13 cellular contexts compared by ENCODE assay signal in genomic region chr19:54507038-54507717, GRCh38. TPM values are rescaled to one million over a fixed set of nuclear protein-coding genes. Genes with fewer than 3 reads are reported as not detected.
DNase-seq lines count a peak whose midpoint lies in the region; ATAC-seq, FAIRE-seq and TF ChIP-seq lines count a peak whose summit lies in the region.
"Not testable (repeated sequence)": the region's sequence is repeated elsewhere in the genome, so short reads cannot be mapped to it uniquely, and the experiment has no call there.
"Had no signal": no experiment of that assay in that cellular context is flagged by ENCODE, and none has a peak within 500 bp of the region (broad histone marks: within the 10 kb centered on the region; RNA-seq: fewer than 3 reads in every experiment).

No MANE protein-coding gene starts in this region.

- intact Hi-C loops in CD14-positive monocyte (cut with micrococcal nuclease); GM12878 (cut with micrococcal nuclease; ENCODE audit: unreplicated experiment); mucosa of descending colon (cut with DNase I, micrococcal nuclease): not testable (repeated sequence)

- not testable (repeated sequence) for H3K4me2 ChIP-seq in GM12878 (ENCODE audit: control insufficient read depth, insufficient read depth)

- H3K4me1 Mint-ChIP-seq in CD14-positive monocyte = peaks cover 15% of the 10 kb centered on the region
- not testable (repeated sequence) for H3K4me1 Mint-ChIP-seq in T-helper 17 cell
- peaks cover 39% of the 10 kb centered on the region for H3K4me1 Mint-ChIP-seq in activated CD8-positive, alpha-beta T cell treated with anti-CD3 and anti-CD28 coated beads, Interleukin-2, amount 10 ng/mL, durations not matched to agents 7 days and 5 days (ENCODE audit: low read depth)
- H3K4me1 Mint-ChIP-seq in stimulated activated effector memory CD8-positive, alpha-beta T cell treated with anti-CD3 and anti-CD28 coated beads, Interleukin-12 subunit alpha, Interleukin-12 subunit beta, amount 100 ng/mL, for 72 hours = peaks cover 41% of the 10 kb centered on the region

- H3K36me3 Mint-ChIP-seq in CD14-positive monocyte; T-helper 17 cell (ENCODE audit: low read depth); activated CD8-positive, alpha-beta T cell treated with anti-CD3 and anti-CD28 coated beads, Interleukin-2, amount 10 ng/mL, durations not matched to agents 7 days and 5 days (ENCODE audit: low read depth); stimulated activated effector memory CD8-positive, alpha-beta T cell treated with anti-CD3 and anti-CD28 coated beads, Interleukin-12 subunit alpha, Interleukin-12 subunit beta, amount 100 ng/mL, for 72 hours: not testable (repeated sequence)

- TF ChIP-seq CTCF in CD14-positive monocyte (IDR thresholded peaks at IDR 0.05); GM12878 (IDR thresholded peaks at IDR 0.05 in 2 of 3, conservative IDR thresholded peaks at IDR 0.05 in 1 of 3; ENCODE audit: control insufficient read depth in 2 of 3, extremely low read depth in 1 of 3, insufficient read depth in 1 of 3, low read depth in 3 of 3, low read length in 3 of 3); mucosa of descending colon (IDR thresholded peaks at IDR 0.05): not testable (repeated sequence)

- H3K4me3 Mint-ChIP-seq in CD14-positive monocyte (peak overlapping the region in 1 of 2 donors; percentile 35), T-helper 17 cell (peak overlapping the region; percentile 51)
- H3K4me3 Mint-ChIP-seq in activated CD8-positive, alpha-beta T cell treated with anti-CD3 and anti-CD28 coated beads, Interleukin-2, amount 10 ng/mL, durations not matched to agents 7 days and 5 days = not testable (repeated sequence)
- peak overlapping the region; percentile 43 for H3K4me3 Mint-ChIP-seq in stimulated activated effector memory CD8-positive, alpha-beta T cell treated with anti-CD3 and anti-CD28 coated beads, Interleukin-12 subunit alpha, Interleukin-12 subunit beta, amount 100 ng/mL, for 72 hours

- TF ChIP-seq POLR2A in GM12878 (IDR thresholded peaks at IDR 0.05; ENCODE audit: low read depth, low read length) = not testable (repeated sequence)

- H3K27ac Mint-ChIP-seq in CD14-positive monocyte (peak overlapping the region in 4 of 7 donors; percentile 64 to 78 (median 72)), T-helper 17 cell (peak overlapping the region; percentile 19)
- peak overlapping the region; percentile 9 for H3K27ac Mint-ChIP-seq in activated CD8-positive, alpha-beta T cell treated with anti-CD3 and anti-CD28 coated beads, Interleukin-2, amount 10 ng/mL, durations not matched to agents 7 days and 5 days
- peak overlapping the region; percentile 45 for H3K27ac Mint-ChIP-seq in stimulated activated effector memory CD8-positive, alpha-beta T cell treated with anti-CD3 and anti-CD28 coated beads, Interleukin-12 subunit alpha, Interleukin-12 subunit beta, amount 100 ng/mL, for 72 hours

- not testable (repeated sequence) for H3K9me3 Mint-ChIP-seq in CD14-positive monocyte; activated CD8-positive, alpha-beta T cell treated with anti-CD3 and anti-CD28 coated beads, Interleukin-2, amount 10 ng/mL, durations not matched to agents 7 days and 5 days (ENCODE audit: insufficient read depth); stimulated activated effector memory CD8-positive, alpha-beta T cell treated with anti-CD3 and anti-CD28 coated beads, Interleukin-12 subunit alpha, Interleukin-12 subunit beta, amount 100 ng/mL, for 72 hours

- not testable (repeated sequence) for H3K9ac ChIP-seq in GM12878 (ENCODE audit: control insufficient read depth, insufficient read depth, low read length)

- CTCF ChIA-PET in activated CD8-positive, alpha-beta T cell treated with anti-CD3 and anti-CD28 coated beads, Interleukin-2, amount 10 ng/mL, durations not matched to agents 7 days and 5 days (lab: Charles Lee) = interaction anchor here (1.7 kb wide), 1 partner anchor 26 kb away, joined by 5 read pairs; no protein-coding TSS in a partner anchor
- CTCF ChIA-PET in GM12878 (lab: Yijun Ruan, JAX) = interaction anchor here (0.6 to 2.3 kb wide), 3 partner anchors 10 to 25 kb away, joined by 3 to 11 read pairs (median 4); no protein-coding TSS in a partner anchor

- WGBS in GM12878 (ENCODE audit: insufficient coverage, insufficient replicate concordance, low lambda C conversion rate, missing lambda C conversion rate) = 32% methylated on average over 6 of the region's 15 CpGs

- H3K27ac ChIP-seq in GM12878 (ENCODE audit: control insufficient read depth, insufficient read depth) = not testable (repeated sequence)

- H2AFZ ChIP-seq in GM12878 (ENCODE audit: control insufficient read depth, low read depth, low read length) = not testable (repeated sequence)

- POLR2A ChIA-PET in activated CD8-positive, alpha-beta T cell treated with anti-CD3 and anti-CD28 coated beads, Interleukin-2, amount 10 ng/mL, durations not matched to agents 7 days and 5 days (lab: Charles Lee); GM12878 (lab: Charles Lee): not testable (repeated sequence)

- SMC1A ChIA-PET in GM12878 (lab: Charles Lee; ENCODE audit: uncharacterized antibody, unreplicated experiment) = not testable (repeated sequence)

- BruUV-seq in GM12878 (replicated peaks; lab: Mats Ljungman, UMichigan) = not testable (repeated sequence)

- not testable (repeated sequence) for H3K79me2 ChIP-seq in GM12878 (ENCODE audit: control insufficient read depth, insufficient read depth, low read length)

- not testable (repeated sequence) for H3K36me3 ChIP-seq in GM12878 (ENCODE audit: control insufficient read depth in 2 of 2, insufficient read depth in 2 of 2, low read length in 1 of 2); mucosa of descending colon (ENCODE audit: low read depth)

- not testable (repeated sequence) for H3K9me3 ChIP-seq in T-helper 17 cell (ENCODE audit: control insufficient read depth, low read length, poor library complexity, severe bottlenecking); GM12878 (replicated peaks; ENCODE audit: control insufficient read depth, insufficient read depth, low read length); mucosa of descending colon

- FAIRE-seq in GM18507 (lab: Jason Lieb, UNC) = peak; percentile 69
- FAIRE-seq in GM12878 (lab: Jason Lieb, UNC) = not testable (repeated sequence)

- DNase-seq in CD14-positive monocyte (ENCODE audit: low spot score); GM18507 (ENCODE audit: extremely low spot score, insufficient read length, low read depth); T-helper 17 cell; activated CD8-positive, alpha-beta T cell treated with anti-CD3 and anti-CD28 coated beads, Interleukin-2, amount 10 ng/mL, durations not matched to agents 7 days and 5 days; GM12878 (ENCODE audit: low read depth, low spot score); mucosa of descending colon; stimulated activated effector memory CD8-positive, alpha-beta T cell treated with anti-CD3 and anti-CD28 coated beads, Interleukin-12 subunit alpha, Interleukin-12 subunit beta, amount 100 ng/mL, for 72 hours (ENCODE audit: low spot score in 2 of 2): not testable (repeated sequence)

- H3K4me3 ChIP-seq in GM12878, mucosa of descending colon: not testable (repeated sequence)

- ATAC-seq in T-helper 17 cell (peak; percentile 58), GM12878 (peak; percentile 62), mucosa of descending colon (peak; percentile 14)
- ATAC-seq in activated CD8-positive, alpha-beta T cell treated with anti-CD3 and anti-CD28 coated beads, Interleukin-2, amount 10 ng/mL, durations not matched to agents 7 days and 5 days = not testable (repeated sequence)
- peak; percentile 16 for ATAC-seq in stimulated activated effector memory CD8-positive, alpha-beta T cell treated with anti-CD3 and anti-CD28 coated beads, Interleukin-12 subunit alpha, Interleukin-12 subunit beta, amount 100 ng/mL, for 72 hours

- not testable (repeated sequence) for TF ChIP-seq EP300 in GM12878 (IDR thresholded peaks at IDR 0.05; ENCODE audit: borderline replicate concordance in 1 of 2, control insufficient read depth in 1 of 2, low read depth in 2 of 2, low read length in 2 of 2)

- in situ Hi-C loops in GM12878 (cut with MboI) = not testable (repeated sequence)

- H4K20me1 ChIP-seq in GM12878 (ENCODE audit: control insufficient read depth, insufficient read depth) = not testable (repeated sequence)

- RAD21 ChIA-PET in GM12878 (lab: Charles Lee; ENCODE audit: unreplicated experiment) = not testable (repeated sequence)

- not testable (repeated sequence) for TF ChIP-seq RAD21 in GM12878 (IDR thresholded peaks at IDR 0.05; ENCODE audit: insufficient read depth, low read depth, low read length)

- not testable (repeated sequence) for H3K4me1 ChIP-seq in GM12878 (ENCODE audit: control insufficient read depth, insufficient read depth, low read length); mucosa of descending colon (ENCODE audit: low read depth)

- peaks cover 48 to 63% (median 50%) of the 10 kb centered on the region in 3 donors for H3K27me3 Mint-ChIP-seq in CD14-positive monocyte (ENCODE audit: low read depth in 3 of 3)
- peaks cover 47% of the 10 kb centered on the region for H3K27me3 Mint-ChIP-seq in T-helper 17 cell
- not testable (repeated sequence) for H3K27me3 Mint-ChIP-seq in activated CD8-positive, alpha-beta T cell treated with anti-CD3 and anti-CD28 coated beads, Interleukin-2, amount 10 ng/mL, durations not matched to agents 7 days and 5 days (ENCODE audit: low read depth)

- not testable (repeated sequence) for H3K27me3 ChIP-seq in GM12878 (replicated peaks in 1 of 2; ENCODE audit: control insufficient read depth in 2 of 2, insufficient read depth in 2 of 2, low read length in 1 of 2)

RNA-seq across cellular contexts. Expression of gene LAIR2, which starts 4.5 kb away (rescaled TPM):
- polyA plus RNA-seq in CD14-positive monocyte = under 1 TPM in 1 of 2 donors, not detected in 1; 0.38 TPM
- 1 to 10 TPM in 1 of 2 donors, under 1 TPM in 1; 0.94 to 1.7 TPM for total RNA-seq in T-helper 17 cell
- total RNA-seq in activated CD8-positive, alpha-beta T cell treated with anti-CD3 and anti-CD28 coated beads, Interleukin-2, amount 10 ng/mL, durations not matched to agents 7 days and 5 days = 1 to 10 TPM; 1.4 to 1.6 TPM
- total RNA-seq in GM12878 (2013; cell fraction: nucleolus; rRNA removed) = not detected in 2 replicates
- not detected in 2 replicates for total RNA-seq in GM12878 (2014; rRNA removed)
- total RNA-seq in GM12878 (2014; rRNA removed; fragmentation: Illumina TruSeq; extraction: Trizol) = not detected in 2 replicates
- not detected in 2 replicates for total RNA-seq in GM12878 (2021)
- not detected for polyA plus RNA-seq in GM12878 (2011; ENCODE audit: low read depth)
- 0.26 TPM in 1 of 2 replicates, not detected in the other for polyA plus RNA-seq in GM12878 (2011; rRNA removed)
- 0.27 and 0.40 TPM in 2 replicates for polyA plus RNA-seq in GM12878 (2011; cell fraction: cytosol; rRNA removed)
- polyA plus RNA-seq in GM12878 (2011; cell fraction: nucleus; rRNA removed) = 0.54 TPM in 1 of 2 replicates, not detected in the other
- polyA plus RNA-seq in GM12878 (2012) = 0.18 TPM in 1 of 2 replicates, not detected in the other
- polyA plus RNA-seq in GM12878 (2014; fragmentation: Illumina TruSeq; extraction: Trizol) = not detected in 2 replicates
- not detected for polyA plus RNA-seq in GM12878 (2014; fragmentation: Nextera tagmentation; extraction: Ambion mirVana)
- polyA plus RNA-seq in GM12878 (2014; rRNA removed) = not detected in 2 replicates
- polyA plus RNA-seq in GM12878 (2016; fragmentation: Nextera tagmentation; extraction: Ambion mirVana) = not detected
- polyA minus RNA-seq in GM12878 (2011; rRNA and poly(A)+ RNA removed) = not detected in 2 replicates
- not detected in 2 replicates for polyA minus RNA-seq in GM12878 (2011; cell fraction: cytosol; rRNA and poly(A)+ RNA removed)
- polyA minus RNA-seq in GM12878 (2011; cell fraction: nucleus; rRNA and poly(A)+ RNA removed) = not detected in 2 replicates
- not detected for total RNA-seq in mucosa of descending colon
- total RNA-seq: H1, HT1080, PC-3, Right ventricle myocardium superior, RPMI7951, SK-MEL-5 had no signal
- polyA plus RNA-seq: H1 had no signal

RNA-seq across cellular contexts. Expression of gene CDC42EP5, which starts 34.1 kb away (rescaled TPM):
- polyA plus RNA-seq in CD14-positive monocyte = not detected
- total RNA-seq in T-helper 17 cell = not detected
- total RNA-seq in activated CD8-positive, alpha-beta T cell treated with anti-CD3 and anti-CD28 coated beads, Interleukin-2, amount 10 ng/mL, durations not matched to agents 7 days and 5 days = not detected
- 3.9 and 7.3 TPM in 2 replicates for total RNA-seq in GM12878 (2013; cell fraction: nucleolus; rRNA removed)
- total RNA-seq in GM12878 (2014; rRNA removed) = 1.3 and 1.8 TPM in 2 replicates
- total RNA-seq in GM12878 (2014; rRNA removed; fragmentation: Illumina TruSeq; extraction: Trizol) = 1.2 TPM in 1 of 2 replicates, not detected in the other
- 1.4 and 1.5 TPM in 2 replicates for total RNA-seq in GM12878 (2021)
- polyA plus RNA-seq in GM12878 (2011; ENCODE audit: low read depth) = not detected
- polyA plus RNA-seq in GM12878 (2011; rRNA removed) = 0.40 and 0.42 TPM in 2 replicates
- 0.81 and 1.2 TPM in 2 replicates for polyA plus RNA-seq in GM12878 (2011; cell fraction: cytosol; rRNA removed)
- 0.23 and 0.99 TPM in 2 replicates for polyA plus RNA-seq in GM12878 (2011; cell fraction: nucleus; rRNA removed)
- 0.49 and 0.79 TPM in 2 replicates for polyA plus RNA-seq in GM12878 (2012)
- polyA plus RNA-seq in GM12878 (2014; fragmentation: Illumina TruSeq; extraction: Trizol) = not detected in 2 replicates
- polyA plus RNA-seq in GM12878 (2014; fragmentation: Nextera tagmentation; extraction: Ambion mirVana) = not detected
- 1.1 and 1.4 TPM in 2 replicates for polyA plus RNA-seq in GM12878 (2014; rRNA removed)
- polyA plus RNA-seq in GM12878 (2016; fragmentation: Nextera tagmentation; extraction: Ambion mirVana) = not detected
- not detected in 2 replicates for polyA minus RNA-seq in GM12878 (2011; rRNA and poly(A)+ RNA removed)
- polyA minus RNA-seq in GM12878 (2011; cell fraction: cytosol; rRNA and poly(A)+ RNA removed) = not detected in 2 replicates
- not detected in 2 replicates for polyA minus RNA-seq in GM12878 (2011; cell fraction: nucleus; rRNA and poly(A)+ RNA removed)
- 100 to 1,000 TPM; 130 to 446 (median 319) TPM for total RNA-seq in mucosa of descending colon

RNA-seq across cellular contexts. Expression of gene LENG9, which starts 43.6 kb away (rescaled TPM):
- polyA plus RNA-seq in CD14-positive monocyte = under 1 TPM in 1 of 2 donors, not detected in 1; 0.15 TPM
- 1 to 10 TPM; 4.4 to 6.0 TPM for total RNA-seq in T-helper 17 cell
- 1 to 10 TPM; 5.3 to 5.6 TPM for total RNA-seq in activated CD8-positive, alpha-beta T cell treated with anti-CD3 and anti-CD28 coated beads, Interleukin-2, amount 10 ng/mL, durations not matched to agents 7 days and 5 days
- total RNA-seq in GM12878 (2013; cell fraction: nucleolus; rRNA removed) = 3.4 and 4.5 TPM in 2 replicates
- total RNA-seq in GM12878 (2014; rRNA removed) = 2.9 and 4.0 TPM in 2 replicates
- total RNA-seq in GM12878 (2014; rRNA removed; fragmentation: Illumina TruSeq; extraction: Trizol) = 0.76 and 0.78 TPM in 2 replicates
- total RNA-seq in GM12878 (2021) = 2.5 and 3.5 TPM in 2 replicates
- 0.26 TPM for polyA plus RNA-seq in GM12878 (2011; ENCODE audit: low read depth)
- 0.09 and 0.20 TPM in 2 replicates for polyA plus RNA-seq in GM12878 (2011; rRNA removed)
- polyA plus RNA-seq in GM12878 (2011; cell fraction: cytosol; rRNA removed) = 0.27 and 0.55 TPM in 2 replicates
- 0.67 and 0.78 TPM in 2 replicates for polyA plus RNA-seq in GM12878 (2011; cell fraction: nucleus; rRNA removed)
- 1.1 and 1.8 TPM in 2 replicates for polyA plus RNA-seq in GM12878 (2012)
- polyA plus RNA-seq in GM12878 (2014; fragmentation: Illumina TruSeq; extraction: Trizol) = 0.11 and 0.46 TPM in 2 replicates
- polyA plus RNA-seq in GM12878 (2014; fragmentation: Nextera tagmentation; extraction: Ambion mirVana) = 1 to 10 TPM in 1 of 2 experiments, under 1 TPM in 1; 0.18 to 1.7 TPM
- 2.1 and 2.7 TPM in 2 replicates for polyA plus RNA-seq in GM12878 (2014; rRNA removed)
- under 1 TPM in 1 of 2 experiments, not detected in 1; 0.09 TPM for polyA plus RNA-seq in GM12878 (2016; fragmentation: Nextera tagmentation; extraction: Ambion mirVana)
- 0.22 and 1.8 TPM in 2 replicates for polyA minus RNA-seq in GM12878 (2011; rRNA and poly(A)+ RNA removed)
- polyA minus RNA-seq in GM12878 (2011; cell fraction: cytosol; rRNA and poly(A)+ RNA removed) = 1.2 and 1.7 TPM in 2 replicates
- 2.8 and 3.3 TPM in 2 replicates for polyA minus RNA-seq in GM12878 (2011; cell fraction: nucleus; rRNA and poly(A)+ RNA removed)
- total RNA-seq in mucosa of descending colon = 10 to 100 TPM in 2 of 3 donors, 1 to 10 TPM in 1; 9.2 to 21.6 (median 20.9) TPM

RNA-seq across cellular contexts. Expression of gene LENG8, which starts 58.2 kb away (rescaled TPM):
- polyA plus RNA-seq in CD14-positive monocyte = 1 to 10 TPM; 3.6 to 5.8 TPM
- 100 to 1,000 TPM; 471 to 480 TPM for total RNA-seq in T-helper 17 cell
- total RNA-seq in activated CD8-positive, alpha-beta T cell treated with anti-CD3 and anti-CD28 coated beads, Interleukin-2, amount 10 ng/mL, durations not matched to agents 7 days and 5 days = 100 to 1,000 TPM; 171 to 181 TPM
- 745 and 840 TPM in 2 replicates for total RNA-seq in GM12878 (2013; cell fraction: nucleolus; rRNA removed)
- 21.7 and 26.3 TPM in 2 replicates for total RNA-seq in GM12878 (2014; rRNA removed)
- 11.3 and 11.5 TPM in 2 replicates for total RNA-seq in GM12878 (2014; rRNA removed; fragmentation: Illumina TruSeq; extraction: Trizol)
- total RNA-seq in GM12878 (2021) = 119 and 145 TPM in 2 replicates
- 107 TPM for polyA plus RNA-seq in GM12878 (2011; ENCODE audit: low read depth)
- polyA plus RNA-seq in GM12878 (2011; rRNA removed) = 16.2 and 36.4 TPM in 2 replicates
- polyA plus RNA-seq in GM12878 (2011; cell fraction: cytosol; rRNA removed) = 67.6 and 93.3 TPM in 2 replicates
- polyA plus RNA-seq in GM12878 (2011; cell fraction: nucleus; rRNA removed) = 848 and 1,111 TPM in 2 replicates
- 140 and 142 TPM in 2 replicates for polyA plus RNA-seq in GM12878 (2012)
- polyA plus RNA-seq in GM12878 (2014; fragmentation: Illumina TruSeq; extraction: Trizol) = 14.8 and 32.4 TPM in 2 replicates
- polyA plus RNA-seq in GM12878 (2014; fragmentation: Nextera tagmentation; extraction: Ambion mirVana) = 1 to 10 TPM; 2.3 to 2.5 TPM
- 143 and 168 TPM in 2 replicates for polyA plus RNA-seq in GM12878 (2014; rRNA removed)
- 10 to 100 TPM; 46.0 to 51.4 TPM for polyA plus RNA-seq in GM12878 (2016; fragmentation: Nextera tagmentation; extraction: Ambion mirVana)
- 30.6 and 63.8 TPM in 2 replicates for polyA minus RNA-seq in GM12878 (2011; rRNA and poly(A)+ RNA removed)
- polyA minus RNA-seq in GM12878 (2011; cell fraction: cytosol; rRNA and poly(A)+ RNA removed) = 25.0 and 27.4 TPM in 2 replicates
- polyA minus RNA-seq in GM12878 (2011; cell fraction: nucleus; rRNA and poly(A)+ RNA removed) = 96.6 and 120 TPM in 2 replicates
- 100 to 1,000 TPM; 157 to 214 (median 199) TPM for total RNA-seq in mucosa of descending colon

Comparison
In these comparisons a context has a peak if more than half of its experiments do, and no peak if none do; other contexts are left out.
1. H3K27ac Mint-ChIP-seq: peak in every context shown above with its lines; median percentile 72 in CD14-positive monocyte; 45 in stimulated activated effector memory CD8-positive, alpha-beta T cell treated with anti-CD3 and anti-CD28 coated beads, Interleukin-12 subunit alpha, Interleukin-12 subunit beta, amount 100 ng/mL, for 72 hours; 19 in T-helper 17 cell; 9 in activated CD8-positive, alpha-beta T cell treated with anti-CD3 and anti-CD28 coated beads, Interleukin-2, amount 10 ng/mL, durations not matched to agents 7 days and 5 days.
2. RNA of gene CDC42EP5, which starts 34.1 kb away (total RNA-seq): 130 to 446 TPM in mucosa of descending colon; 1.2 to 7.3 TPM in GM12878, not detected in T-helper 17 cell and not detected in activated CD8-positive, alpha-beta T cell treated with anti-CD3 and anti-CD28 coated beads, Interleukin-2, amount 10 ng/mL, durations not matched to agents 7 days and 5 days; every median in the first group is over 10 times any median in the second.